9 cellular contexts compared by ENCODE assay signal in genomic region chr3:58383904-58384303, GRCh38. TPM values are rescaled to one million over a fixed set of nuclear protein-coding genes. Genes with fewer than 3 reads are reported as not detected.
DNase-seq lines count a peak whose midpoint lies in the region; ATAC-seq lines count a peak whose summit lies in the region.
"Had no signal": no experiment of that assay in that cellular context is flagged by ENCODE, and none has a peak within 500 bp of the region (broad histone marks: within the 10 kb centered on the region; RNA-seq: fewer than 3 reads in every experiment).

No MANE protein-coding gene starts in this region.

- no peak overlapping the region for H3K4me3 ChIP-seq in MG63
- H3K4me3 ChIP-seq in muscle layer of colon (ENCODE audit: low read depth in 1 of 2, low read length in 2 of 2): no peak overlapping the region

- peak overlapping the region; percentile 39 for H3K27ac ChIP-seq in muscle layer of colon (ENCODE audit: low read depth, low read length)

- H3K4me1 ChIP-seq in muscle layer of colon (ENCODE audit: insufficient read depth, low read length): peaks cover 43% of the 10 kb centered on the region

- no peaks in the 10 kb centered on the region for H3K9me3 ChIP-seq in MG63
- no peaks in the 10 kb centered on the region for H3K9me3 ChIP-seq in muscle layer of colon (ENCODE audit: low read length)

- H3K27me3 ChIP-seq in MG63 (no peaks in the 10 kb centered on the region), muscle layer of colon (ENCODE audit: control insufficient read depth in 1 of 2, insufficient read depth in 2 of 2, low read length in 2 of 2) (no peaks in the 10 kb centered on the region)

- DNase-seq in AG20443 (ENCODE audit: low spot score): peak; percentile 89
- DNase-seq in MG63: peak; percentile 85
- peak; percentile 35 for DNase-seq in cerebellum (ENCODE audit: low spot score)
- no peak for DNase-seq in activated CD4-positive, alpha-beta T cell treated with anti-CD3 and anti-CD28 coated beads, Interleukin-2, amount 50 U/mL, for 1 hour
- no peak for DNase-seq in NCI-H774 (lab: John Stamatoyannopoulos, UW)
- DNase-seq: cortex of kidney had no signal

- H3K36me3 ChIP-seq in MG63: no peaks in the 10 kb centered on the region; the same call in 1 of the 2 replicates
- H3K36me3 ChIP-seq in muscle layer of colon (ENCODE audit: insufficient read depth, low read length): peaks cover 16% of the 10 kb centered on the region

- H3K9ac ChIP-seq in muscle layer of colon (ENCODE audit: low read length): no peak overlapping the region

- ATAC-seq in GM18909 (IDR thresholded peaks at IDR 0.05; ENCODE audit: poor library complexity, unreplicated experiment) (no peak), GM19328 (IDR thresholded peaks at IDR 0.05; ENCODE audit: unreplicated experiment) (no peak)

RNA-seq across cellular contexts. Expression of gene PDHB, which starts 49.7 kb away (rescaled TPM):
- total RNA-seq in MG63 (2014; rRNA removed; shearing (Covaris generic); ENCODE audit: low replicate concordance): 106 and 142 TPM in 2 replicates
- total RNA-seq in cerebellum: 44.9 TPM

RNA-seq across cellular contexts. Expression of gene PXK, which starts 51.2 kb away (rescaled TPM):
- 25.7 and 34.8 TPM in 2 replicates for total RNA-seq in MG63 (2014; rRNA removed; shearing (Covaris generic); ENCODE audit: low replicate concordance)
- 39.8 TPM for total RNA-seq in cerebellum

Comparison
In these comparisons a context has a peak if more than half of its experiments do, and no peak if none do; other contexts are left out.
1. DNase-seq: peak in AG20443 (single experiment), MG63 (single experiment) and cerebellum (single experiment); none in activated CD4-positive, alpha-beta T cell treated with anti-CD3 and anti-CD28 coated beads, Interleukin-2, amount 50 U/mL, for 1 hour (single experiment) and NCI-H774 (single experiment).